ENCODE assay signal across 8 cellular contexts in genomic region chr1:26274801-26275425, GRCh38. TPM values are rescaled to one million over a fixed set of nuclear protein-coding genes. Genes with fewer than 3 reads are reported as not detected.
A peak's percentile ranks its signal among the peaks of the same experiment; 100 is the strongest.
DNase-seq lines count a peak whose midpoint lies in the region; ATAC-seq and TF ChIP-seq lines count a peak whose summit lies in the region.

No MANE protein-coding gene starts in this region.

- TF ChIP-seq CTCF in 22Rv1 (IDR thresholded peaks at IDR 0.05) = no peak

- peak overlapping the region; percentile 91 for H3K4me3 Mint-ChIP-seq in activated T-helper 17 cell treated with anti-CD3 and anti-CD28 coated beads, Interleukin-2, amount 50 U/mL, for 72 hours

- DNase-seq in KBM-7 = peak; percentile 66
- peak; percentile 47 for DNase-seq in kidney tubule cell (ENCODE audit: low spot score)
- no peak for DNase-seq in posterior cingulate gyrus
- no peak for DNase-seq in NCI-H1436 (lab: John Stamatoyannopoulos, UW)
- DNase-seq in globus pallidus (ENCODE audit: low spot score) = no peak

- H3K9me3 Mint-ChIP-seq in activated T-helper 17 cell treated with anti-CD3 and anti-CD28 coated beads, Interleukin-2, amount 50 U/mL, for 72 hours = no peaks in the 10 kb centered on the region

- peak overlapping the region; percentile 82 for H3K27ac Mint-ChIP-seq in activated T-helper 17 cell treated with anti-CD3 and anti-CD28 coated beads, Interleukin-2, amount 50 U/mL, for 72 hours

- H3K36me3 Mint-ChIP-seq in activated T-helper 17 cell treated with anti-CD3 and anti-CD28 coated beads, Interleukin-2, amount 50 U/mL, for 72 hours (ENCODE audit: low read depth) = peaks cover 91% of the 10 kb centered on the region

- H3K27ac ChIP-seq in 22Rv1 = peak overlapping the region; percentile 91

- peaks cover 41% of the 10 kb centered on the region for H3K4me1 Mint-ChIP-seq in activated T-helper 17 cell treated with anti-CD3 and anti-CD28 coated beads, Interleukin-2, amount 50 U/mL, for 72 hours

- H3K27me3 Mint-ChIP-seq in activated T-helper 17 cell treated with anti-CD3 and anti-CD28 coated beads, Interleukin-2, amount 50 U/mL, for 72 hours = no peaks in the 10 kb centered on the region

- intact Hi-C loops in posterior cingulate gyrus (cut with DNase I) = loop anchor here (2.0 to 5.0 kb wide), 2 partner anchors 43 to 46 kb away; partner anchors contain the start of gene CEP85

- in situ Hi-C loops in KBM-7 (cut with MboI; ENCODE audit: low pct_unique_long_range_greater_than_20kb, low sequenced_read_pairs) = no loop called here

- ATAC-seq in activated T-helper 17 cell treated with anti-CD3 and anti-CD28 coated beads, Interleukin-2, amount 50 U/mL, for 72 hours (replicated peaks) = no peak
- no peak for ATAC-seq in GM21390 (IDR thresholded peaks at IDR 0.05; ENCODE audit: unreplicated experiment)

RNA-seq across cellular contexts. Expression of gene SH3BGRL3, which starts 5.0 kb away (rescaled TPM):
- total RNA-seq in activated T-helper 17 cell treated with anti-CD3 and anti-CD28 coated beads, Interleukin-2, amount 50 U/mL, for 72 hours = 100 to 1,000 TPM; 258 to 280 TPM

RNA-seq across cellular contexts. Expression of gene UBXN11, which starts 31.5 kb away (rescaled TPM):
- 10 to 100 TPM; 17.9 to 23.2 TPM for total RNA-seq in activated T-helper 17 cell treated with anti-CD3 and anti-CD28 coated beads, Interleukin-2, amount 50 U/mL, for 72 hours

RNA-seq across cellular contexts. Expression of gene CEP85, which starts 40.9 kb away (rescaled TPM):
- total RNA-seq in activated T-helper 17 cell treated with anti-CD3 and anti-CD28 coated beads, Interleukin-2, amount 50 U/mL, for 72 hours = 10 to 100 TPM; 34.8 to 37.7 TPM

RNA-seq across cellular contexts. Expression of gene CD52, which starts 42.8 kb away (rescaled TPM):
- 100 to 1,000 TPM; 218 to 542 TPM for total RNA-seq in activated T-helper 17 cell treated with anti-CD3 and anti-CD28 coated beads, Interleukin-2, amount 50 U/mL, for 72 hours

Comparison
In these comparisons a context has a peak if more than half of its experiments do, and no peak if none do; other contexts are left out.
1. DNase-seq: peak in KBM-7 (single experiment) and kidney tubule cell (single experiment); none in posterior cingulate gyrus (0 of 10), NCI-H1436 (single experiment) and globus pallidus (single experiment).